8 cellular contexts compared by ENCODE assay signal in the genomic region with DNA sequence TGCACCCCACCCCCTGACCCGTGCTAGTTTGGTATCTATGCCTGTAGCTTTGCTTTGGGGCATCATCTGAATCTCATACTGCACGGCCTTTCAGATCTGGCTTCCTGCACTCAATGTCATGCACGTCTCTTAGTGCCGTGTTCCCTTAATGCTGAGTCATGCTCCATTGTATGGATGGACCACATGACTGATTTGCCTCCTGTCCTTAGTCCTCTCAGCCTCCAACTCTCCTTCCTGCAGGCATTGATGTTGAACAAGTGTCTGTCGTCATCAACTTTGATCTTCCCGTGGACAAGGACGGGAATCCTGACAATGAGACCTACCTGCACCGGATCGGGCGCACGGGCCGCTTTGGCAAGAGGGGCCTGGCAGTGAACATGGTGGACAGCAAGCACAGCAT. TPM values are rescaled to one million over a fixed set of nuclear protein-coding genes. Genes with fewer than 3 reads are reported as not detected.
DNase-seq lines count a peak whose midpoint lies in the region; ATAC-seq and TF ChIP-seq lines count a peak whose summit lies in the region.
"Not testable (repeated sequence)": the region's sequence is repeated elsewhere in the genome, so short reads cannot be mapped to it uniquely, and the experiment has no call there.

No MANE protein-coding gene starts in this region.

- H3K4me3 Mint-ChIP-seq in Caco-2 (ENCODE audit: unreplicated experiment); WTC11; activated naive CD8-positive, alpha-beta T cell; stimulated activated naive B cell treated with anti-CD40 and anti-IgM and Interleukin-4, amounts not matched to agents 10 μg/mL and 1 μg/mL and 100 μg/mL, for 72 hours: not testable (repeated sequence)

- not testable (repeated sequence) for H3K4ac ChIP-seq in IMR-90 (ENCODE audit: low read depth, low read length)

- not testable (repeated sequence) for H3K9ac ChIP-seq in IMR-90 (ENCODE audit: low read depth, low read length)

- not testable (repeated sequence) for H3K23ac ChIP-seq in IMR-90 (ENCODE audit: low read depth, low read length)

- not testable (repeated sequence) for H3K9me3 Mint-ChIP-seq in Caco-2 (ENCODE audit: unreplicated experiment); WTC11; activated naive CD8-positive, alpha-beta T cell (ENCODE audit: low read depth); stimulated activated naive B cell treated with anti-CD40 and anti-IgM and Interleukin-4, amounts not matched to agents 10 μg/mL and 1 μg/mL and 100 μg/mL, for 72 hours

- not testable (repeated sequence) for H2BK20ac ChIP-seq in IMR-90 (ENCODE audit: low read depth, low read length)

- not testable (repeated sequence) for H4K20me1 ChIP-seq in IMR-90 (ENCODE audit: insufficient read depth, low read length)

- H3K14ac ChIP-seq in IMR-90 (replicated peaks; ENCODE audit: low read depth, low read length) = not testable (repeated sequence)

- dilution Hi-C loops in IMR-90 (cut with HindIII; ENCODE audit: low sequenced_read_pairs, unreplicated experiment) = not testable (repeated sequence)

- CTCF ChIA-PET in Caco-2 (lab: Charles Lee); IMR-90 (lab: Yijun Ruan, JAX): not testable (repeated sequence)
- CTCF ChIA-PET in WTC11 (lab: Charles Lee) = interaction anchor here (1.2 to 2.0 kb wide), 2 partner anchors 14 to 121 kb away, joined by 3 to 6 read pairs; partner anchors contain the start of genes DDX19A and FCSK

- not testable (repeated sequence) for H2AFZ ChIP-seq in IMR-90 (replicated peaks; ENCODE audit: low read length, poor library complexity)

- not testable (repeated sequence) for H4K91ac ChIP-seq in IMR-90 (ENCODE audit: insufficient read depth, low read depth, low read length)

- no CpG with 5 or more reads among the region's 12 CpGs for WGBS in IMR-90 (ENCODE audit: extremely low coverage in 2 of 2, insufficient read length in 1 of 2), 2 experiments

- H2BK5ac ChIP-seq in IMR-90 (ENCODE audit: low read depth, low read length, poor library complexity, severe bottlenecking) = not testable (repeated sequence)

- POLR2A ChIA-PET in Caco-2 (lab: Charles Lee); IMR-90 (lab: Charles Lee; ENCODE audit: unreplicated experiment); WTC11 (lab: Charles Lee): not testable (repeated sequence)

- not testable (repeated sequence) for H3K4me2 ChIP-seq in IMR-90 (ENCODE audit: low read depth, low read length)

- not testable (repeated sequence) for TF ChIP-seq CTCF in Caco-2 (IDR thresholded peaks at IDR 0.05; ENCODE audit: insufficient read depth in 1 of 2, low read depth in 1 of 2, low read length in 1 of 2, severe bottlenecking in 1 of 2, unreplicated experiment in 1 of 2); IMR-90 (conservative IDR thresholded peaks at IDR 0.05; ENCODE audit: low read depth, low read length); WTC11 (IDR thresholded peaks at IDR 0.05); choroid plexus epithelial cell (conservative IDR thresholded peaks at IDR 0.05; ENCODE audit: low read depth, low read length)

- ATAC-seq in IMR-90 (ENCODE audit: low read depth); WTC11; stimulated activated naive B cell treated with anti-CD40 and anti-IgM and Interleukin-4, amounts not matched to agents 10 μg/mL and 1 μg/mL and 100 μg/mL, for 72 hours (replicated peaks): not testable (repeated sequence)
- ATAC-seq in esophagus mucosa = peak; percentile 45

- not testable (repeated sequence) for H3K9me3 ChIP-seq in Caco-2; IMR-90 (ENCODE audit: control insufficient read depth, insufficient read depth, low read length)

- not testable (repeated sequence) for H3K4me1 Mint-ChIP-seq in Caco-2 (ENCODE audit: low read depth, unreplicated experiment); WTC11; activated naive CD8-positive, alpha-beta T cell (ENCODE audit: low read depth); stimulated activated naive B cell treated with anti-CD40 and anti-IgM and Interleukin-4, amounts not matched to agents 10 μg/mL and 1 μg/mL and 100 μg/mL, for 72 hours

- H2AK9ac ChIP-seq in IMR-90 (replicated peaks; ENCODE audit: low read depth, low read length, poor library complexity) = not testable (repeated sequence)

- not testable (repeated sequence) for H3K79me1 ChIP-seq in IMR-90 (ENCODE audit: low read depth in 1 of 2, low read length in 2 of 2)

- not testable (repeated sequence) for H2AK5ac ChIP-seq in IMR-90 (ENCODE audit: low read depth, low read length)

- H2BK15ac ChIP-seq in IMR-90 (ENCODE audit: low read depth, low read length) = not testable (repeated sequence)

- not testable (repeated sequence) for H3K4me1 ChIP-seq in Caco-2; IMR-90 (ENCODE audit: control insufficient read depth, insufficient read depth, low read length)

- TF ChIP-seq RAD21 in IMR-90 (IDR thresholded peaks at IDR 0.05; ENCODE audit: low read length) = not testable (repeated sequence)

- not testable (repeated sequence) for H3K27me3 ChIP-seq in Caco-2 (replicated peaks; ENCODE audit: control insufficient read depth, insufficient read depth, low read length); IMR-90 (ENCODE audit: control insufficient read depth, insufficient read depth, low read length)

- not testable (repeated sequence) for H3K27me3 Mint-ChIP-seq in Caco-2 (ENCODE audit: insufficient read depth, unreplicated experiment); WTC11 (ENCODE audit: low read depth); activated naive CD8-positive, alpha-beta T cell; stimulated activated naive B cell treated with anti-CD40 and anti-IgM and Interleukin-4, amounts not matched to agents 10 μg/mL and 1 μg/mL and 100 μg/mL, for 72 hours

- not testable (repeated sequence) for H4K5ac ChIP-seq in IMR-90 (ENCODE audit: low read depth, low read length)

- not testable (repeated sequence) for H3K56ac ChIP-seq in IMR-90 (ENCODE audit: extremely low read depth, insufficient read depth, low read length)

- in situ Hi-C loops in IMR-90 (cut with MboI; ENCODE audit: low sequenced_read_pairs) = not testable (repeated sequence)

- peaks cover 73% of the 10 kb centered on the region for H3K36me3 Mint-ChIP-seq in Caco-2 (ENCODE audit: insufficient read depth, unreplicated experiment)
- peaks cover 34% of the 10 kb centered on the region for H3K36me3 Mint-ChIP-seq in WTC11
- not testable (repeated sequence) for H3K36me3 Mint-ChIP-seq in activated naive CD8-positive, alpha-beta T cell
- H3K36me3 Mint-ChIP-seq in stimulated activated naive B cell treated with anti-CD40 and anti-IgM and Interleukin-4, amounts not matched to agents 10 μg/mL and 1 μg/mL and 100 μg/mL, for 72 hours = peaks cover 30 to 46% of the 10 kb centered on the region in 2 donors

- not testable (repeated sequence) for H3K36me3 ChIP-seq in Caco-2 (ENCODE audit: control insufficient read depth, insufficient read depth, low read length)
- peaks cover 43% of the 10 kb centered on the region for H3K36me3 ChIP-seq in IMR-90 (ENCODE audit: control insufficient read depth, insufficient read depth, low read length)

- not testable (repeated sequence) for H4K8ac ChIP-seq in IMR-90 (ENCODE audit: low read depth in 2 of 2, low read length in 2 of 2)

- peak overlapping the region; percentile 23; the same call in 1 of the 2 replicates for H3K27ac ChIP-seq in IMR-90 (ENCODE audit: insufficient read depth, low read length)

- H3K4me3 ChIP-seq in Caco-2 (ENCODE audit: low read depth, low read length); IMR-90 (ENCODE audit: insufficient read depth, low read depth, low read length); choroid plexus epithelial cell (ENCODE audit: low read depth, low read length): not testable (repeated sequence)

- not testable (repeated sequence) for H3K18ac ChIP-seq in IMR-90 (ENCODE audit: low read depth, low read length)

- intact Hi-C loops in Caco-2 (cut with micrococcal nuclease; ENCODE audit: unreplicated experiment); IMR-90 (cut with micrococcal nuclease): not testable (repeated sequence)

- peak overlapping the region; percentile 48 for H3K27ac Mint-ChIP-seq in Caco-2 (ENCODE audit: unreplicated experiment)
- peak overlapping the region; percentile 16 for H3K27ac Mint-ChIP-seq in WTC11
- peak overlapping the region; percentile 51 for H3K27ac Mint-ChIP-seq in activated naive CD8-positive, alpha-beta T cell
- peak overlapping the region; percentile 81 for H3K27ac Mint-ChIP-seq in stimulated activated naive B cell treated with anti-CD40 and anti-IgM and Interleukin-4, amounts not matched to agents 10 μg/mL and 1 μg/mL and 100 μg/mL, for 72 hours

- TF ChIP-seq POLR2A in IMR-90 (IDR thresholded peaks at IDR 0.05; ENCODE audit: low read depth, low read length) = not testable (repeated sequence)

- BruUV-seq in Caco-2 (replicated peaks; lab: Mats Ljungman, UMichigan); IMR-90 (replicated peaks; lab: Mats Ljungman, UMichigan): not testable (repeated sequence)

- not testable (repeated sequence) for H3K9me1 ChIP-seq in IMR-90 (ENCODE audit: insufficient read depth, low read length)

- H2BK120ac ChIP-seq in IMR-90 (ENCODE audit: low read depth, low read length) = not testable (repeated sequence)

- not testable (repeated sequence) for DNase-seq in Caco-2; IMR-90; WTC11 (ENCODE audit: low spot score); stimulated activated naive B cell treated with anti-CD40 and anti-IgM and Interleukin-4, amounts not matched to agents 10 μg/mL and 1 μg/mL and 100 μg/mL, for 72 hours
- DNase-seq in choroid plexus epithelial cell (ENCODE audit: low read depth) = peak; percentile 13
- DNase-seq in lung microvascular endothelial cell (ENCODE audit: low read depth in 2 of 2) = peak; percentile 40 to 57

RNA-seq across cellular contexts. Expression of gene DDX19A, which starts 14.0 kb away (rescaled TPM):
- total RNA-seq in Caco-2 (2022) = 62.0 and 72.5 TPM in 2 replicates
- 52.2 and 69.5 TPM in 2 replicates for total RNA-seq in IMR-90 (2012; rRNA removed)
- polyA plus RNA-seq in IMR-90 (2012; rRNA removed) = 41.1 and 44.7 TPM in 2 replicates
- polyA plus RNA-seq in IMR-90 (2012; cell fraction: cytosol; rRNA removed) = 24.2 and 33.9 TPM in 2 replicates
- 20.1 and 38.5 TPM in 2 replicates for polyA plus RNA-seq in IMR-90 (2012; cell fraction: nucleus; rRNA removed; ENCODE audit: low replicate concordance)
- 42.0 to 47.0 TPM (median 43.7 TPM) in 3 replicates for total RNA-seq in WTC11 (2021)
- 19.2 TPM for total RNA-seq in esophagus mucosa
- 22.7 and 31.3 TPM in 2 replicates for total RNA-seq in lung microvascular endothelial cell

RNA-seq across cellular contexts. Expression of gene DDX19B, which starts 33.7 kb away (rescaled TPM):
- total RNA-seq in Caco-2 (2022) (72.4 and 74.5 TPM in 2 replicates), IMR-90 (2012; rRNA removed) (26.1 and 33.3 TPM in 2 replicates), WTC11 (2021) (34.3 to 38.4 TPM (median 36.1 TPM) in 3 replicates), esophagus mucosa (16.7 TPM), lung microvascular endothelial cell (15.5 and 19.4 TPM in 2 replicates)
- polyA plus RNA-seq in IMR-90 (2012; rRNA removed) = 36.0 and 41.0 TPM in 2 replicates
- polyA plus RNA-seq in IMR-90 (2012; cell fraction: cytosol; rRNA removed) = 17.2 and 33.6 TPM in 2 replicates
- polyA plus RNA-seq in IMR-90 (2012; cell fraction: nucleus; rRNA removed; ENCODE audit: low replicate concordance) = 20.3 and 33.8 TPM in 2 replicates

RNA-seq across cellular contexts. Expression of gene AARS1, which starts 43.4 kb away (rescaled TPM):
- total RNA-seq in Caco-2 (2022) (366 and 449 TPM in 2 replicates), IMR-90 (2012; rRNA removed) (125 and 139 TPM in 2 replicates), WTC11 (2021) (174 to 214 TPM (median 174 TPM) in 3 replicates), esophagus mucosa (53.4 TPM), lung microvascular endothelial cell (66.0 and 148 TPM in 2 replicates)
- 90.6 and 104 TPM in 2 replicates for polyA plus RNA-seq in IMR-90 (2012; rRNA removed)
- polyA plus RNA-seq in IMR-90 (2012; cell fraction: cytosol; rRNA removed) = 86.8 and 90.8 TPM in 2 replicates
- 65.2 and 120 TPM in 2 replicates for polyA plus RNA-seq in IMR-90 (2012; cell fraction: nucleus; rRNA removed; ENCODE audit: low replicate concordance)

Comparison
In these comparisons a context has a peak if more than half of its experiments do, and no peak if none do; other contexts are left out.
1. H3K27ac Mint-ChIP-seq: peak in every context shown above with its lines; median percentile 81 in stimulated activated naive B cell treated with anti-CD40 and anti-IgM and Interleukin-4, amounts not matched to agents 10 μg/mL and 1 μg/mL and 100 μg/mL, for 72 hours; 51 in activated naive CD8-positive, alpha-beta T cell; 48 in Caco-2; 16 in WTC11.